ENCODE assay signal across 17 cellular contexts in the genomic region with DNA sequence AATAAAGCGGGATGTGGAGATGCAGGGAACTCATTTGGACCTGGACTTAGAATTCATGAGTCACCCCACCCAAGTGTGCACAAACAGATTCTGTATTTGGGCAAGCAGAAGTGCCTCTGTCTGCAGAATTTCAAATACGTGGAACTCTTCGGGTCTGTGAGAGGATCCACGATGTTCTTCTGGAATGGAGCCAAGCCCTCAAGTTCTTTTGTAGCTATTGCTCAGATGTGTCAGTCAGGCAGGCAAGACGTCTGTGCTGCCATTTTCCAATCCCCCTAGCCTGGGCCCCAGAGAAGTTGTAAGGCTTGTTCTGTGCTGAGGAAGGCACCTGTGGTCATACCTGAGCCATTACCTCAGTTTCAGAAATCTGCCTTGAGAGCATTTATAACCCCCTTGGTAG.
"Had no signal": no experiment of that assay in that cellular context is flagged by ENCODE, and none has a peak within 500 bp of the region (broad histone marks: within the 10 kb centered on the region; RNA-seq: fewer than 3 reads in every experiment).

No MANE protein-coding gene starts in this region.

- ATAC-seq: activated CD4-positive, CD25-positive, alpha-beta regulatory T cell treated with anti-CD3 and anti-CD28 coated beads, Interleukin-2, amount 50 U/mL, for 24 hours; activated naive CD8-positive, alpha-beta T cell treated with anti-CD3 and anti-CD28 coated beads, Interleukin-2, amount 50 U/mL, for 24 hours; natural killer cell; right cardiac atrium; SK-N-SH treated with all-trans-retinoic acid at 6 μM for 48 hours had no signal

- H3K9me3 Mint-ChIP-seq: activated naive CD4-positive, alpha-beta T cell treated with anti-CD3 and anti-CD28 coated beads for 36 hours; activated naive CD8-positive, alpha-beta T cell treated with anti-CD3 and anti-CD28 coated beads, Interleukin-2, amount 50 U/mL, for 24 hours; activated T-helper 2 cell treated with anti-CD3 and anti-CD28 coated beads, Interferon-gamma antibody, Interleukin-2, Interleukin-4, amounts not matched to agents 10 μg/mL and 5 μg/mL and 100 μg/mL, durations not matched to agents 14 hours and 24 hours and 36 hours; immature natural killer cell; natural killer cell; stimulated activated naive CD8-positive, alpha-beta T cell treated with anti-CD3 and anti-CD28 coated beads, Interleukin-15, Interleukin-2, amounts not matched to agents 100 ng/mL and 50 ng/mL, for 24 hours had no signal

- H3K4me3 Mint-ChIP-seq: activated naive CD4-positive, alpha-beta T cell treated with anti-CD3 and anti-CD28 coated beads for 36 hours; activated naive CD8-positive, alpha-beta T cell treated with anti-CD3 and anti-CD28 coated beads, Interleukin-2, amount 50 U/mL, for 24 hours; immature natural killer cell; natural killer cell; stimulated activated naive CD8-positive, alpha-beta T cell treated with anti-CD3 and anti-CD28 coated beads, Interleukin-15, Interleukin-2, amounts not matched to agents 100 ng/mL and 50 ng/mL, for 24 hours had no signal

- H3K27me3 Mint-ChIP-seq: activated naive CD8-positive, alpha-beta T cell treated with anti-CD3 and anti-CD28 coated beads, Interleukin-2, amount 50 U/mL, for 24 hours had no signal

- H3K27me3 ChIP-seq: cardiac muscle cell, dorsolateral prefrontal cortex, suprapubic skin had no signal

- H3K36me3 Mint-ChIP-seq: immature natural killer cell, natural killer cell had no signal

- H3K4me1 Mint-ChIP-seq: activated naive CD8-positive, alpha-beta T cell treated with anti-CD3 and anti-CD28 coated beads, Interleukin-2, amount 50 U/mL, for 24 hours; immature natural killer cell; natural killer cell had no signal

- H3K9me3 ChIP-seq: neutrophil, suprapubic skin had no signal

- H3K36me3 ChIP-seq: cardiac muscle cell, neutrophil had no signal

- H3K27ac Mint-ChIP-seq: activated naive CD4-positive, alpha-beta T cell treated with anti-CD3 and anti-CD28 coated beads for 36 hours; activated naive CD8-positive, alpha-beta T cell treated with anti-CD3 and anti-CD28 coated beads, Interleukin-2, amount 50 U/mL, for 24 hours; activated T-helper 2 cell treated with anti-CD3 and anti-CD28 coated beads, Interferon-gamma antibody, Interleukin-2, Interleukin-4, amounts not matched to agents 10 μg/mL and 5 μg/mL and 100 μg/mL, durations not matched to agents 14 hours and 24 hours and 36 hours; immature natural killer cell; natural killer cell; stimulated activated naive CD8-positive, alpha-beta T cell treated with anti-CD3 and anti-CD28 coated beads, Interleukin-15, Interleukin-2, amounts not matched to agents 100 ng/mL and 50 ng/mL, for 24 hours had no signal

- H3K4me3 ChIP-seq: cardiac muscle cell, dorsolateral prefrontal cortex, suprapubic skin had no signal

- DNase-seq: activated naive CD4-positive, alpha-beta T cell treated with anti-CD3 and anti-CD28 coated beads for 36 hours; activated naive CD8-positive, alpha-beta T cell treated with anti-CD3 and anti-CD28 coated beads, Interleukin-2, amount 50 U/mL, for 24 hours; dorsolateral prefrontal cortex; head of caudate nucleus; immature natural killer cell; mammary epithelial cell; natural killer cell; right cardiac atrium; T-helper 1 cell; T1000 had no signal

- H3K27ac ChIP-seq: cardiac muscle cell, dorsolateral prefrontal cortex, neutrophil, suprapubic skin had no signal
